ENCODE assay signal across 31 cellular contexts in genomic region chr14:104369208-104369607, GRCh38.
"Had no signal": no experiment of that assay in that cellular context is flagged by ENCODE, and none has a peak within 500 bp of the region (broad histone marks: within the 10 kb centered on the region; RNA-seq: fewer than 3 reads in every experiment).

No MANE protein-coding gene starts in this region.

- H3K4me1 Mint-ChIP-seq: activated B cell treated with CpG ODN at 0.5 μM for 24 hours; activated CD8-positive, alpha-beta memory T cell treated with anti-CD3 and anti-CD28 coated beads, Interleukin-2, amount 10 ng/mL, durations not matched to agents 7 days and 5 days; activated naive CD8-positive, alpha-beta T cell treated with anti-CD3 and anti-CD28 coated beads, Interleukin-2, amount 50 U/mL, for 24 hours; central memory CD8-positive, alpha-beta T cell had no signal

- H3K4me3 Mint-ChIP-seq: activated B cell treated with CpG ODN at 0.5 μM for 24 hours; activated CD4-positive, alpha-beta memory T cell treated with anti-CD3 and anti-CD28 coated beads for 36 hours; activated CD8-positive, alpha-beta memory T cell treated with anti-CD3 and anti-CD28 coated beads, Interleukin-2, amount 10 ng/mL, durations not matched to agents 7 days and 5 days; activated naive CD4-positive, alpha-beta T cell treated with anti-CD3 and anti-CD28 coated beads, Interleukin-2, amount 10 ng/mL, durations not matched to agents 7 days and 5 days; activated naive CD8-positive, alpha-beta T cell; activated naive CD8-positive, alpha-beta T cell treated with anti-CD3 and anti-CD28 coated beads, Interleukin-2, amount 50 U/mL, for 24 hours; central memory CD8-positive, alpha-beta T cell; T-cell; T-helper 17 cell had no signal

- FAIRE-seq: K562, RCC 7860 had no signal

- H3K27ac Mint-ChIP-seq: activated B cell treated with CpG ODN at 0.5 μM for 24 hours; activated CD4-positive, alpha-beta memory T cell treated with anti-CD3 and anti-CD28 coated beads for 36 hours; activated CD8-positive, alpha-beta memory T cell treated with anti-CD3 and anti-CD28 coated beads, Interleukin-2, amount 10 ng/mL, durations not matched to agents 7 days and 5 days; activated naive CD4-positive, alpha-beta T cell treated with anti-CD3 and anti-CD28 coated beads, Interleukin-2, amount 10 ng/mL, durations not matched to agents 7 days and 5 days; activated naive CD8-positive, alpha-beta T cell; activated naive CD8-positive, alpha-beta T cell treated with anti-CD3 and anti-CD28 coated beads, Interleukin-2, amount 50 U/mL, for 24 hours; T-cell; T-helper 17 cell had no signal

- DNase-seq: activated B cell treated with CpG ODN at 0.5 μM for 24 hours; activated CD4-positive, alpha-beta memory T cell treated with anti-CD3 and anti-CD28 coated beads for 36 hours; activated CD4-positive, alpha-beta T cell treated with anti-CD3 and anti-CD28 coated beads for 4 hours; activated CD4-positive, alpha-beta T cell treated with anti-CD3 and anti-CD28 coated beads, Interleukin-2, amount 50 U/mL, for 1 hour; activated CD4-positive, CD25-positive, alpha-beta regulatory T cell treated with anti-CD3 and anti-CD28 coated beads, Interleukin-2, amount 50 U/mL, for 72 hours; activated CD8-positive, alpha-beta memory T cell treated with anti-CD3 and anti-CD28 coated beads for 24 hours; activated CD8-positive, alpha-beta memory T cell treated with anti-CD3 and anti-CD28 coated beads, Interleukin-2, amount 10 ng/mL, durations not matched to agents 7 days and 5 days; activated CD8-positive, alpha-beta memory T cell treated with anti-CD3 and anti-CD28 coated beads, Interleukin-2, amount 50 U/mL, for 48 hours; activated effector memory CD4-positive, alpha-beta T cell treated with Interleukin-2 at 50 U/mL for 16 hours; activated naive CD4-positive, alpha-beta T cell treated with anti-CD3 and anti-CD28 coated beads, Interleukin-2, amount 10 ng/mL, durations not matched to agents 7 days and 5 days; activated naive CD8-positive, alpha-beta T cell treated with anti-CD3 and anti-CD28 coated beads, Interleukin-2, amount 50 U/mL, for 24 hours; activated T-cell treated with anti-CD3 and anti-CD28 coated beads, Interleukin-2, amount 50 U/mL, for 48 hours; anterior cingulate cortex; brain microvascular endothelial cell; IMR-90; NCI-H187 treated with DMSO at 0.1 percent for 48 hours; NCI-H2171 treated with DMSO at 0.1 percent for 48 hours; NCI-H226; NCI-H524; NK-92 treated with Interleukin-12 subunit alpha and Interleukin-12 subunit beta, amount 100 ng/mL, for 24 hours; PC-3; T-cell; T-helper 17 cell had no signal

- H3K9me3 ChIP-seq: SJSA1, SK-N-SH had no signal

- H3K27ac ChIP-seq: brain microvascular endothelial cell, RWPE1, SJSA1, VCaP had no signal

- H3K36me3 ChIP-seq: brain microvascular endothelial cell, SJSA1 had no signal

- H3K4me2 ChIP-seq: SK-N-SH had no signal

- H3K36me3 Mint-ChIP-seq: activated CD4-positive, alpha-beta memory T cell treated with anti-CD3 and anti-CD28 coated beads for 36 hours; activated CD8-positive, alpha-beta memory T cell treated with anti-CD3 and anti-CD28 coated beads, Interleukin-2, amount 10 ng/mL, durations not matched to agents 7 days and 5 days; activated naive CD4-positive, alpha-beta T cell treated with anti-CD3 and anti-CD28 coated beads, Interleukin-2, amount 10 ng/mL, durations not matched to agents 7 days and 5 days; activated naive CD8-positive, alpha-beta T cell had no signal

- H3K9me3 Mint-ChIP-seq: activated B cell treated with CpG ODN at 0.5 μM for 24 hours; activated CD4-positive, alpha-beta memory T cell treated with anti-CD3 and anti-CD28 coated beads for 36 hours; central memory CD8-positive, alpha-beta T cell had no signal

- H3K4me1 ChIP-seq: SJSA1 had no signal

- H3K27me3 ChIP-seq: brain microvascular endothelial cell, SJSA1 had no signal

- ATAC-seq: activated CD8-positive, alpha-beta memory T cell treated with anti-CD3 and anti-CD28 coated beads, Interleukin-2, amount 10 ng/mL, durations not matched to agents 7 days and 5 days; activated naive CD8-positive, alpha-beta T cell treated with anti-CD3 and anti-CD28 coated beads, Interleukin-2, amount 50 U/mL, for 24 hours; K562; PC-3; T-cell; T-helper 17 cell had no signal

- H3K9ac ChIP-seq: SK-N-SH had no signal

- H3K27me3 Mint-ChIP-seq: activated CD4-positive, alpha-beta memory T cell treated with anti-CD3 and anti-CD28 coated beads for 36 hours; activated CD8-positive, alpha-beta memory T cell treated with anti-CD3 and anti-CD28 coated beads, Interleukin-2, amount 10 ng/mL, durations not matched to agents 7 days and 5 days; activated naive CD8-positive, alpha-beta T cell; activated naive CD8-positive, alpha-beta T cell treated with anti-CD3 and anti-CD28 coated beads, Interleukin-2, amount 50 U/mL, for 24 hours; T-helper 17 cell had no signal

- H3K4me3 ChIP-seq: K562, SJSA1 had no signal
